ENCODE assay signal across 1 cellular context in genomic region chr2:36380624-36381481, GRCh38.
TF ChIP-seq lines count a peak whose summit lies in the region.

No MANE protein-coding gene starts in this region.

TF ChIP-seq in HepG2, 621 proteins besides CTCF, POLR2A, EP300 and RAD21 (continued from another document and continues in another):
- TF ChIP-seq POGK (CRISPR knock-in tag; conservative IDR thresholded peaks at IDR 0.05) (peak; percentile 89), ATF2 (CRISPR knock-in tag; IDR thresholded peaks at IDR 0.05) (peak; percentile 89), ZNF775 (CRISPR knock-in tag; IDR thresholded peaks at IDR 0.05; ENCODE audit: borderline replicate concordance) (peak; percentile 65; the same call in 1 of the 2 replicates), CENPBD1 (CRISPR knock-in tag; IDR thresholded peaks at IDR 0.05; ENCODE audit: borderline replicate concordance, low read depth) (0 out of 2 replicates have a peak, but pooled peaks have one; percentile 52), ZNF7 (CRISPR knock-in tag; IDR thresholded peaks at IDR 0.05) (no peak), ZNF597 (CRISPR knock-in tag; IDR thresholded peaks at IDR 0.05) (no peak), RCOR2 (CRISPR knock-in tag; IDR thresholded peaks at IDR 0.05) (peak; percentile 98), KLF13 (CRISPR knock-in tag; IDR thresholded peaks at IDR 0.05) (no peak; the same call in 1 of the 2 replicates), ZNF24 (IDR thresholded peaks at IDR 0.05) (no peak; the same call in 1 of the 2 replicates), ZNF296 (CRISPR knock-in tag; conservative IDR thresholded peaks at IDR 0.05) (no peak), ZNF678 (CRISPR knock-in tag; IDR thresholded peaks at IDR 0.05) (no peak), SRSF4 (IDR thresholded peaks at IDR 0.05; ENCODE audit: low read depth, low read length, poor library complexity, severe bottlenecking) (no peak), HDAC2 (CRISPR knock-in tag; IDR thresholded peaks at IDR 0.05) (peak; percentile 98), JUN (CRISPR knock-in tag; IDR thresholded peaks at IDR 0.05) (peak; percentile 92), ZNF614 (CRISPR knock-in tag; IDR thresholded peaks at IDR 0.05; ENCODE audit: borderline replicate concordance) (peak; percentile 89; the same call in 1 of the 2 replicates), ZSCAN12 (CRISPR knock-in tag; IDR thresholded peaks at IDR 0.05) (0 out of 2 replicates have a peak, but pooled peaks have one; percentile 45), RXRB (CRISPR knock-in tag; IDR thresholded peaks at IDR 0.05; ENCODE audit: borderline replicate concordance) (peak; percentile 99), HINFP (CRISPR knock-in tag; IDR thresholded peaks at IDR 0.05; ENCODE audit: low read depth) (no peak), NR0B2 (CRISPR knock-in tag; IDR thresholded peaks at IDR 0.05) (no peak), FOXJ3 (CRISPR knock-in tag; IDR thresholded peaks at IDR 0.05; ENCODE audit: borderline replicate concordance) (peak; percentile 86; the same call in 1 of the 2 replicates), SRSF9 (IDR thresholded peaks at IDR 0.05; ENCODE audit: borderline replicate concordance, insufficient read depth, low read depth, low read length, poor library complexity, severe bottlenecking) (no peak), DMTF1 (CRISPR knock-in tag; IDR thresholded peaks at IDR 0.05) (no peak), ZNF432 (CRISPR knock-in tag; IDR thresholded peaks at IDR 0.05; ENCODE audit: borderline replicate concordance) (no peak), NR3C1 (CRISPR knock-in tag; IDR thresholded peaks at IDR 0.05) (no peak), ZSCAN29 (CRISPR knock-in tag; conservative IDR thresholded peaks at IDR 0.05) (peak; percentile 96), ZGPAT (CRISPR knock-in tag; IDR thresholded peaks at IDR 0.05) (peak; percentile 89), ZBTB42 (CRISPR knock-in tag; IDR thresholded peaks at IDR 0.05) (no peak), ZNF75D (CRISPR knock-in tag; IDR thresholded peaks at IDR 0.05; ENCODE audit: borderline replicate concordance) (no peak), ZNF670 (CRISPR knock-in tag; IDR thresholded peaks at IDR 0.05; ENCODE audit: borderline replicate concordance) (peak; percentile 72; the same call in 1 of the 2 replicates), ZNF143 (CRISPR knock-in tag; IDR thresholded peaks at IDR 0.05) (peak; percentile 31; the same call in 1 of the 2 replicates), ELK4 (CRISPR knock-in tag; IDR thresholded peaks at IDR 0.05; ENCODE audit: borderline replicate concordance) (no peak), BRD4 (CRISPR knock-in tag; IDR thresholded peaks at IDR 0.05) (peak; percentile 79; the same call in 1 of the 2 replicates), MXI1 (IDR thresholded peaks at IDR 0.05; ENCODE audit: borderline replicate concordance, low read depth, low read length) (peak; percentile 74; the same call in 1 of the 3 replicates), ZNF580 (CRISPR knock-in tag; IDR thresholded peaks at IDR 0.05; ENCODE audit: borderline replicate concordance, low read depth) (peak; percentile 86; the same call in 1 of the 2 replicates), ZNF660 (CRISPR knock-in tag; IDR thresholded peaks at IDR 0.05; ENCODE audit: borderline replicate concordance, low read depth) (no peak), SAFB2 (CRISPR knock-in tag; IDR thresholded peaks at IDR 0.05; ENCODE audit: borderline replicate concordance, low read depth) (peak; percentile 68; the same call in 1 of the 2 replicates), ZNF468 (CRISPR knock-in tag; IDR thresholded peaks at IDR 0.05) (no peak), HOXA5 (CRISPR knock-in tag; IDR thresholded peaks at IDR 0.05) (peak; percentile 94), ZBTB2 (CRISPR knock-in tag; IDR thresholded peaks at IDR 0.05; ENCODE audit: low read depth) (no peak; the same call in 1 of the 2 replicates), HDAC1 (CRISPR knock-in tag; IDR thresholded peaks at IDR 0.05) (peak; percentile 99), CREB3 (CRISPR knock-in tag; IDR thresholded peaks at IDR 0.05) (no peak), SIX4 (CRISPR knock-in tag; IDR thresholded peaks at IDR 0.05) (peak; percentile 84), ZNF841 (CRISPR knock-in tag; IDR thresholded peaks at IDR 0.05; ENCODE audit: borderline replicate concordance) (no peak), ZNF879 (CRISPR knock-in tag; IDR thresholded peaks at IDR 0.05) (no peak), ZNF83 (CRISPR knock-in tag; IDR thresholded peaks at IDR 0.05; ENCODE audit: borderline replicate concordance) (peak; percentile 40; the same call in 1 of the 2 replicates), ZNF329 (CRISPR knock-in tag; IDR thresholded peaks at IDR 0.05; ENCODE audit: low read depth) (no peak; the same call in 1 of the 2 replicates), ZBTB7B (CRISPR knock-in tag; IDR thresholded peaks at IDR 0.05) (peak; percentile 92), SKIL (CRISPR knock-in tag; IDR thresholded peaks at IDR 0.05; ENCODE audit: borderline replicate concordance) (peak; percentile 96)
